In the genomic region with DNA sequence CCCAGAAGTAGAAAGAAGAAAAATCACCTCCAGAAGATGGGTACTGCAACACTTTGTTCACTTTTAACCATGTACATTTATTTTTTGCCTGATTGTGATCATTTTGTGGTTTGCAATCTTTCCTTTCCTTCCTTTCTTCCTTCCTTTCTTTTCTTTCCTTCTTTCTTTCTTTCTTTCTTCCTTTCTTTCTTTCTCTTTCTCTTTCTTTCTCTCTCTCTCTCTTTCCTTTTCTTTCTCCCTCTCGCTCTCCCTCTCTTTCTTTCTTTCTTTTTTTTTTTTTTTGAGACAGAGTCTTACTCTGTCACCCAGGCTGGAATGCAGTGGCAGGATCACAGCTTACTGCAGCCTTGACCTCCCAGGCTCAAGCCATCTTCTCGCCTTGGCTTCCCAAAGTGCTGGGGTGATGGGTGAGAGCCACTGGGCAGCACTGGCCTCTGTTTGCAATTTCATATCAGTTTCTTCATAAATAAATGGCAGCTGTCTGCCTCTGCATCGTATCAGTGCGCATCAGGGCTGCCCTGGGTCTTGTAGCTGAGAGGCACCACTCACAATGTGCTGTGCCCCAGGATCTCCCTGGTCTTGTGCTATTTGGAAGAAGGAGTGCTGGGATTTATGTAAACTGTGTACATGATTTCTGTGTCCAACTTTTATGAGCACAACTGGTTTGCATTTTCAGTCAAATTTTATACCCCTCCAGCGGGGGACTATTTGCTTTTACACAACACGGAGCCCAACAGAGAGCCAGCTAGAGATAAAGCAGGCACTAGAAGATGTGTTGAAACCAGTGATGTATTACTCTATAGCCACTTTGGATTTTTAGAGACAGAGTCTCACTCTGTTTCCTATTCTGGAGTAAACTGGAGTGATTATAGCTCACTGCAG, we compare ENCODE assay signal across 27 cellular contexts. TPM values are rescaled to one million over a fixed set of nuclear protein-coding genes. Genes with fewer than 3 reads are reported as not detected.
DNase-seq lines count a peak whose midpoint lies in the region; ATAC-seq and TF ChIP-seq lines count a peak whose summit lies in the region.
"Had no signal": no experiment of that assay in that cellular context is flagged by ENCODE, and none has a peak within 500 bp of the region (broad histone marks: within the 10 kb centered on the region; RNA-seq: fewer than 3 reads in every experiment).

No MANE protein-coding gene starts in this region.

- H3K27ac Mint-ChIP-seq in stimulated activated memory B cell treated with anti-CD40 and anti-IgM and Interleukin-4, amounts not matched to agents 10 μg/mL and 1 μg/mL and 100 μg/mL, for 72 hours = peak overlapping the region; percentile 18
- H3K27ac Mint-ChIP-seq: activated naive CD4-positive, alpha-beta T cell treated with anti-CD3 and anti-CD28 coated beads, Interleukin-2, amount 10 ng/mL, durations not matched to agents 7 days and 5 days; activated T-cell treated with anti-CD3 and anti-CD28 coated beads, Interleukin-2, amount 50 U/mL, for 72 hours; B cell; immature natural killer cell; natural killer cell treated with Interleukin-12 subunit alpha and Interleukin-12 subunit beta and Interleukin-15 and Interleukin-18, amount 100 ng/mL, for 72 hours had no signal

- no peak overlapping the region for H3K27ac ChIP-seq in SJCRH30
- peak overlapping the region; percentile 26 to 80 (median 70) for H3K27ac ChIP-seq in gastroesophageal sphincter

- peak; percentile 19 for DNase-seq in activated CD8-positive, alpha-beta memory T cell treated with anti-CD3 and anti-CD28 coated beads for 24 hours
- no peak for DNase-seq in activated CD8-positive, alpha-beta memory T cell treated with anti-CD3 and anti-CD28 coated beads, Interleukin-2, amount 50 U/mL, for 4 hours
- DNase-seq in SJCRH30 (no peak), GF-D8 (lab: John Stamatoyannopoulos, UW) (no peak), NCI-H345 (lab: John Stamatoyannopoulos, UW) (no peak), NCI-H1436 (lab: John Stamatoyannopoulos, UW) (no peak)
- DNase-seq: 8988T; activated CD4-positive, alpha-beta T cell treated with anti-CD3 and anti-CD28 coated beads for 48 hours; activated naive CD4-positive, alpha-beta T cell treated with anti-CD3 and anti-CD28 coated beads, Interleukin-2, amount 10 ng/mL, durations not matched to agents 7 days and 5 days; activated T-cell treated with anti-CD3 and anti-CD28 coated beads, Interleukin-2, amount 50 U/mL, for 72 hours; caudate nucleus; immature natural killer cell; NCI-H146; NCI-H69; stimulated activated CD4-positive, alpha-beta T cell treated with anti-CD3 and anti-CD28 coated beads, Interleukin-4, amount 100 ng/mL, for 4 hours; stimulated activated naive CD8-positive, alpha-beta T cell treated with anti-CD3 and anti-CD28 coated beads, Interleukin-15, Interleukin-2, amounts not matched to agents 100 U/mL and 50 U/mL, for 24 hours; thyroid gland had no signal

- H3K36me3 Mint-ChIP-seq in stimulated activated memory B cell treated with anti-CD40 and anti-IgM and Interleukin-4, amounts not matched to agents 10 μg/mL and 1 μg/mL and 100 μg/mL, for 72 hours = no peaks in the 10 kb centered on the region
- H3K36me3 Mint-ChIP-seq: activated naive CD4-positive, alpha-beta T cell treated with anti-CD3 and anti-CD28 coated beads, Interleukin-2, amount 10 ng/mL, durations not matched to agents 7 days and 5 days; immature natural killer cell; natural killer cell treated with Interleukin-12 subunit alpha and Interleukin-12 subunit beta and Interleukin-15 and Interleukin-18, amount 100 ng/mL, for 72 hours had no signal

- 77 to 90% methylated on average over 2 to 3 of the region's 6 CpGs for WGBS in gastroesophageal sphincter (ENCODE audit: low coverage in 1 of 2), 2 donors

- peaks cover 24% of the 10 kb centered on the region for H3K4me1 Mint-ChIP-seq in stimulated activated memory B cell treated with anti-CD40 and anti-IgM and Interleukin-4, amounts not matched to agents 10 μg/mL and 1 μg/mL and 100 μg/mL, for 72 hours
- H3K4me1 Mint-ChIP-seq: immature natural killer cell had no signal

- ATAC-seq in gastroesophageal sphincter = no peak
- no peak for ATAC-seq in stimulated activated memory B cell treated with anti-CD40 and anti-IgM and Interleukin-4, amounts not matched to agents 10 μg/mL and 1 μg/mL and 100 μg/mL, for 72 hours
- ATAC-seq: activated T-cell treated with anti-CD3 and anti-CD28 coated beads, Interleukin-2, amount 50 U/mL, for 72 hours; left lung; natural killer cell treated with Interleukin-12 subunit alpha and Interleukin-12 subunit beta and Interleukin-15 and Interleukin-18, amount 100 ng/mL, for 72 hours; stimulated activated naive CD8-positive, alpha-beta T cell treated with anti-CD3 and anti-CD28 coated beads, Interleukin-15, Interleukin-2, amounts not matched to agents 100 U/mL and 50 U/mL, for 24 hours had no signal

- no peaks in the 10 kb centered on the region for H3K9me3 Mint-ChIP-seq in stimulated activated memory B cell treated with anti-CD40 and anti-IgM and Interleukin-4, amounts not matched to agents 10 μg/mL and 1 μg/mL and 100 μg/mL, for 72 hours
- H3K9me3 Mint-ChIP-seq: activated naive CD4-positive, alpha-beta T cell treated with anti-CD3 and anti-CD28 coated beads, Interleukin-2, amount 10 ng/mL, durations not matched to agents 7 days and 5 days; activated T-cell treated with anti-CD3 and anti-CD28 coated beads, Interleukin-2, amount 50 U/mL, for 72 hours; immature natural killer cell; natural killer cell treated with Interleukin-12 subunit alpha and Interleukin-12 subunit beta and Interleukin-15 and Interleukin-18, amount 100 ng/mL, for 72 hours had no signal

- H3K4me1 ChIP-seq in SJCRH30 (peaks cover 18% of the 10 kb centered on the region), gastroesophageal sphincter (peaks cover 0 to 75% (median 20%) of the 10 kb centered on the region in 3 donors)
- H3K4me1 ChIP-seq: thyroid gland had no signal

- TF ChIP-seq CTCF in gastroesophageal sphincter (IDR thresholded peaks at IDR 0.05) = no peak

- H3K27me3 Mint-ChIP-seq in stimulated activated memory B cell treated with anti-CD40 and anti-IgM and Interleukin-4, amounts not matched to agents 10 μg/mL and 1 μg/mL and 100 μg/mL, for 72 hours = peaks cover 28% of the 10 kb centered on the region

- no peaks in the 10 kb centered on the region for H3K36me3 ChIP-seq in SJCRH30
- H3K36me3 ChIP-seq in gastroesophageal sphincter = no peaks in the 10 kb centered on the region
- H3K36me3 ChIP-seq: left lung, thyroid gland had no signal

- H3K9me3 ChIP-seq in SJCRH30 (replicated peaks) (no peaks in the 10 kb centered on the region), gastroesophageal sphincter (no peaks in the 10 kb centered on the region)
- H3K9me3 ChIP-seq: left lung, thyroid gland had no signal

- 0 out of 2 replicates have a peak, but pooled peaks cover 4% of the 10 kb centered on the region for H3K27me3 ChIP-seq in SJCRH30
- H3K27me3 ChIP-seq in gastroesophageal sphincter = no peaks in the 10 kb centered on the region
- H3K27me3 ChIP-seq: thyroid gland had no signal

- H3K4me3 Mint-ChIP-seq in stimulated activated memory B cell treated with anti-CD40 and anti-IgM and Interleukin-4, amounts not matched to agents 10 μg/mL and 1 μg/mL and 100 μg/mL, for 72 hours = no peak overlapping the region
- H3K4me3 Mint-ChIP-seq: activated naive CD4-positive, alpha-beta T cell treated with anti-CD3 and anti-CD28 coated beads, Interleukin-2, amount 10 ng/mL, durations not matched to agents 7 days and 5 days; immature natural killer cell; natural killer cell treated with Interleukin-12 subunit alpha and Interleukin-12 subunit beta and Interleukin-15 and Interleukin-18, amount 100 ng/mL, for 72 hours had no signal

- no peak for TF ChIP-seq POLR2A in gastroesophageal sphincter (IDR thresholded peaks at IDR 0.05)

- no peak for TF ChIP-seq EP300 in gastroesophageal sphincter (IDR thresholded peaks at IDR 0.05)

- H3K4me3 ChIP-seq in SJCRH30 (peak overlapping the region; percentile 53), gastroesophageal sphincter (no peak overlapping the region)

RNA-seq across cellular contexts. Expression of gene LIMS2, which starts 6.9 kb away (rescaled TPM):
- 4.0 and 5.5 TPM in 2 replicates for total RNA-seq in SJCRH30 (2014; rRNA removed; shearing (Covaris generic))
- 100 to 1,000 TPM in 3 of 4 donors, 10 to 100 TPM in 1; 81.4 to 275 (median 124) TPM for total RNA-seq in gastroesophageal sphincter
- total RNA-seq: natural killer cell treated with Interleukin-12 subunit alpha and Interleukin-12 subunit beta and Interleukin-15 and Interleukin-18, amount 100 ng/mL, for 72 hours had no signal

RNA-seq across cellular contexts. Expression of gene SFT2D3, which starts 19.1 kb away (rescaled TPM):
- total RNA-seq in SJCRH30 (2014; rRNA removed; shearing (Covaris generic)) = 10.0 and 12.7 TPM in 2 replicates
- 10 to 100 TPM in 2 of 4 donors, 1 to 10 TPM in 2; 7.2 to 15.2 (median 10.3) TPM for total RNA-seq in gastroesophageal sphincter

RNA-seq across cellular contexts. Expression of gene GPR17, which starts 36.3 kb away (rescaled TPM):
- total RNA-seq in SJCRH30 (2014; rRNA removed; shearing (Covaris generic)) = 0.18 TPM in 1 of 2 replicates, not detected in the other
- total RNA-seq in gastroesophageal sphincter = under 1 TPM in 1 of 4 donors, not detected in 3; 0.35 TPM
- total RNA-seq: activated T-cell treated with anti-CD3 and anti-CD28 coated beads, Interleukin-2, amount 50 U/mL, for 72 hours; B cell; dermis microvascular lymphatic vessel endothelial cell; H1; natural killer cell treated with Interleukin-12 subunit alpha and Interleukin-12 subunit beta and Interleukin-15 and Interleukin-18, amount 100 ng/mL, for 72 hours; osteoblast; SK-MEL-5; T-helper 2 cell treated with Interferon-gamma antibody and Interleukin-4, amounts not matched to agents 100 ng/mL and 5 ng/mL, for 36 hours; thyroid gland had no signal

Comparison
In these comparisons a context has a peak if more than half of its experiments do, and no peak if none do; other contexts are left out.
1. RNA of gene LIMS2, which starts 6.9 kb away (total RNA-seq): 81.4 to 275 TPM in gastroesophageal sphincter; 4.0 to 5.5 TPM in SJCRH30; every median in the first group is over 10 times any median in the second.